In genomic region chr13:34013061-34013460, GRCh38 we compare ENCODE assay signal across 32 cellular contexts.
"Had no signal": no experiment of that assay in that cellular context is flagged by ENCODE, and none has a peak within 500 bp of the region (broad histone marks: within the 10 kb centered on the region; RNA-seq: fewer than 3 reads in every experiment).

No MANE protein-coding gene starts in this region.

- H3K27me3 Mint-ChIP-seq: natural killer cell treated with Interleukin-12 subunit alpha and Interleukin-12 subunit beta and Interleukin-15 and Interleukin-18, amount 100 ng/mL, for 72 hours had no signal

- H3K9me3 ChIP-seq: ovary, psoas muscle, spleen, suprapubic skin, testis, tibial artery, transverse colon, upper lobe of right lung, uterus had no signal

- DNase-seq: naive thymus-derived CD8-positive, alpha-beta T cell; nephron progenitor cell; occipital lobe; ovary; posterior cingulate gyrus; psoas muscle; right cardiac atrium; spleen; stimulated activated CD4-positive, alpha-beta T cell treated with anti-CD3 and anti-CD28 coated beads, Interleukin-12 subunit alpha, Interleukin-12 subunit beta, amount 100 ng/mL, for 4 hours; stimulated activated CD4-positive, alpha-beta T cell treated with anti-CD3 and anti-CD28 coated beads, Interleukin-1b, Interleukin-23, amount 100 ng/mL, for 48 hours; stimulated activated CD4-positive, alpha-beta T cell treated with anti-CD3 and anti-CD28 coated beads, Interleukin-4, amount 100 ng/mL, for 1 hour; stimulated activated CD4-positive, alpha-beta T cell treated with anti-CD3 and anti-CD28 coated beads, Interleukin-4, amount 100 ng/mL, for 4 hours; stimulated activated CD8-positive, alpha-beta memory T cell treated with anti-CD3 and anti-CD28 coated beads, Interleukin-4, amount 100 ng/mL, for 48 hours; stimulated activated naive CD4-positive, alpha-beta T cell; stimulated activated naive CD8-positive, alpha-beta T cell treated with anti-CD3 and anti-CD28 coated beads, Interleukin-15, amount 100 ng/mL, for 72 hours; stimulated activated naive CD8-positive, alpha-beta T cell treated with anti-CD3 and anti-CD28 coated beads, Interleukin-15, Interleukin-2, amounts not matched to agents 100 U/mL and 50 U/mL, for 24 hours; substantia nigra; testis; tibial artery; transverse colon; upper lobe of right lung; uterus had no signal

- H3K4me3 Mint-ChIP-seq: naive thymus-derived CD8-positive, alpha-beta T cell; natural killer cell treated with Interleukin-12 subunit alpha and Interleukin-12 subunit beta and Interleukin-15 and Interleukin-18, amount 100 ng/mL, for 72 hours; nephron progenitor cell; neural crest cell; stimulated activated memory B cell treated with anti-CD40 and anti-IgM and Interleukin-4, amounts not matched to agents 10 μg/mL and 1 μg/mL and 100 μg/mL, for 72 hours; stimulated activated naive CD8-positive, alpha-beta T cell treated with anti-CD3 and anti-CD28 coated beads, Interleukin-15, amount 100 ng/mL, for 72 hours; type B pancreatic cell had no signal

- H3K4me3 ChIP-seq: ovary, psoas muscle, skin epidermis, smooth muscle cell, spleen, suprapubic skin, testis, tibial artery, transverse colon, upper lobe of right lung, uterus had no signal

- H3K4me1 ChIP-seq: parathyroid adenoma, psoas muscle, spleen, suprapubic skin, testis, tibial artery, transverse colon, upper lobe of right lung, uterus had no signal

- H3K27ac ChIP-seq: ovary, parathyroid adenoma, psoas muscle, skin epidermis, spleen, suprapubic skin, testis, tibial artery, transverse colon, upper lobe of right lung, uterus had no signal

- H3K36me3 Mint-ChIP-seq: naive thymus-derived CD8-positive, alpha-beta T cell; natural killer cell treated with Interleukin-12 subunit alpha and Interleukin-12 subunit beta and Interleukin-15 and Interleukin-18, amount 100 ng/mL, for 72 hours; stimulated activated memory B cell treated with anti-CD40 and anti-IgM and Interleukin-4, amounts not matched to agents 10 μg/mL and 1 μg/mL and 100 μg/mL, for 72 hours; type B pancreatic cell had no signal

- H3K36me3 ChIP-seq: ovary, spleen, suprapubic skin, tibial artery, transverse colon, upper lobe of right lung, uterus had no signal

- H3K79me2 ChIP-seq: parathyroid adenoma had no signal

- H3K9ac ChIP-seq: parathyroid adenoma had no signal

- H3K4me1 Mint-ChIP-seq: naive thymus-derived CD8-positive, alpha-beta T cell; stimulated activated memory B cell treated with anti-CD40 and anti-IgM and Interleukin-4, amounts not matched to agents 10 μg/mL and 1 μg/mL and 100 μg/mL, for 72 hours; stimulated activated naive CD8-positive, alpha-beta T cell treated with anti-CD3 and anti-CD28 coated beads, Interleukin-15, amount 100 ng/mL, for 72 hours had no signal

- H3K27ac Mint-ChIP-seq: naive thymus-derived CD8-positive, alpha-beta T cell; natural killer cell treated with Interleukin-12 subunit alpha and Interleukin-12 subunit beta and Interleukin-15 and Interleukin-18, amount 100 ng/mL, for 72 hours; progenitor cell of endocrine pancreas; stimulated activated memory B cell treated with anti-CD40 and anti-IgM and Interleukin-4, amounts not matched to agents 10 μg/mL and 1 μg/mL and 100 μg/mL, for 72 hours; stimulated activated naive CD8-positive, alpha-beta T cell treated with anti-CD3 and anti-CD28 coated beads, Interleukin-15, amount 100 ng/mL, for 72 hours; type B pancreatic cell had no signal

- H3K27me3 ChIP-seq: ovary, spleen, testis, tibial artery, transverse colon, upper lobe of right lung, uterus had no signal

- H3K4me2 ChIP-seq: smooth muscle cell had no signal

- ATAC-seq: naive thymus-derived CD8-positive, alpha-beta T cell; natural killer cell treated with Interleukin-12 subunit alpha and Interleukin-12 subunit beta and Interleukin-15 and Interleukin-18, amount 100 ng/mL, for 72 hours; psoas muscle; right cardiac atrium; sciatic nerve; stimulated activated memory B cell treated with anti-CD40 and anti-IgM and Interleukin-4, amounts not matched to agents 10 μg/mL and 1 μg/mL and 100 μg/mL, for 72 hours; stimulated activated naive CD8-positive, alpha-beta T cell treated with anti-CD3 and anti-CD28 coated beads, Interleukin-15, amount 100 ng/mL, for 72 hours; stimulated activated naive CD8-positive, alpha-beta T cell treated with anti-CD3 and anti-CD28 coated beads, Interleukin-15, Interleukin-2, amounts not matched to agents 100 U/mL and 50 U/mL, for 24 hours; upper lobe of right lung had no signal

- H3K9me3 Mint-ChIP-seq: naive thymus-derived CD8-positive, alpha-beta T cell; nephron progenitor cell; stimulated activated memory B cell treated with anti-CD40 and anti-IgM and Interleukin-4, amounts not matched to agents 10 μg/mL and 1 μg/mL and 100 μg/mL, for 72 hours; stimulated activated naive CD8-positive, alpha-beta T cell treated with anti-CD3 and anti-CD28 coated beads, Interleukin-15, amount 100 ng/mL, for 72 hours; type B pancreatic cell had no signal
